ENCODE assay signal across 20 cellular contexts in the genomic region with DNA sequence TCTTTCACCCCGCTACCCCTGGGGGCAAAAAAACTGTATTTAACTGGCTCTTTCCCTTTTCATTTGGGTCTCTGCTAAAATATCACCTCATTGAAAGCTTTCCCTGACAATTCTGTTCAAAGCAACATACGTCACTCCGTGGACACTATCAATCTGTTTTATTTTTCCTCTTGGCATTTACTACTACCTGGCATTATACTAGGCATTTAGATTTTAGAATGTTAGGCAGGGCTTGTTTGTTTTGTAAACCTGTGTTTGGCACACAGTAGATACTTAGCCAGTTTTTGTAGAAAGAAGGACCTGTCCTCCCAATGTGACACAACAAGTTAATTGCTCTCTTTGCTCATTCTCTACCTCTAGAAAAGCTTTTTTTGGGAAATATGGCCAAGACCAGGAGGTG. TPM values are rescaled to one million over a fixed set of nuclear protein-coding genes. Genes with fewer than 3 reads are reported as not detected.
A peak's percentile ranks its signal among the peaks of the same experiment; 100 is the strongest.
DNase-seq lines count a peak whose midpoint lies in the region; ATAC-seq and TF ChIP-seq lines count a peak whose summit lies in the region.
"Had no signal": no experiment of that assay in that cellular context is flagged by ENCODE, and none has a peak within 500 bp of the region (broad histone marks: within the 10 kb centered on the region; RNA-seq: fewer than 3 reads in every experiment).

No MANE protein-coding gene starts in this region.

- in situ Hi-C loops in GM13976 (cut with MboI; ENCODE audit: low sequenced_read_pairs, unreplicated experiment), result no loop called here

- peak; percentile 8 for DNase-seq in activated CD4-positive, alpha-beta T cell treated with anti-CD3 and anti-CD28 coated beads, Interleukin-2, amount 10 ng/mL, durations not matched to agents 24 days and 14 days
- DNase-seq in activated CD4-positive, alpha-beta T cell treated with anti-CD3 and anti-CD28 coated beads, Interleukin-2, amount 50 U/mL, for 48 hours, result no peak
- no peak for DNase-seq in left lobe of liver (ENCODE audit: low spot score)
- no peak for DNase-seq in stimulated activated effector memory CD8-positive, alpha-beta T cell treated with anti-CD3 and anti-CD28 coated beads, Interleukin-12 subunit alpha, Interleukin-12 subunit beta, amount 100 ng/mL, for 72 hours (ENCODE audit: low spot score in 2 of 2)
- no peak for DNase-seq in activated effector memory CD4-positive, alpha-beta T cell treated with anti-CD3 and anti-CD28 coated beads, Interleukin-2, amount 50 U/mL, for 16 hours
- DNase-seq in GM13976 (ENCODE audit: low spot score), result no peak
- DNase-seq: 8988T; ACHN; BE2C; C1 segment of cervical spinal cord; CD4-positive, alpha-beta memory T cell; CD4-positive, CD25-positive, alpha-beta regulatory T cell; CD8-positive, alpha-beta memory T cell; COR-L47; DMS79 treated with DMSO at 0.1 percent for 48 hours; GF-D8 had no signal

- intact Hi-C loops in activated CD4-positive, alpha-beta T cell treated with anti-CD3 and anti-CD28 coated beads, Interleukin-2, amount 10 ng/mL, durations not matched to agents 24 days and 14 days (cut with micrococcal nuclease), result no loop called here

- ATAC-seq in left lobe of liver, result peak; percentile 22
- no peak for ATAC-seq in stimulated activated effector memory CD8-positive, alpha-beta T cell treated with anti-CD3 and anti-CD28 coated beads, Interleukin-12 subunit alpha, Interleukin-12 subunit beta, amount 100 ng/mL, for 72 hours

- no peaks in the 10 kb centered on the region for H3K4me1 Mint-ChIP-seq in activated CD4-positive, alpha-beta T cell treated with anti-CD3 and anti-CD28 coated beads, Interleukin-2, amount 10 ng/mL, durations not matched to agents 24 days and 14 days
- no peaks in the 10 kb centered on the region for H3K4me1 Mint-ChIP-seq in stimulated activated effector memory CD8-positive, alpha-beta T cell treated with anti-CD3 and anti-CD28 coated beads, Interleukin-12 subunit alpha, Interleukin-12 subunit beta, amount 100 ng/mL, for 72 hours
- H3K4me1 Mint-ChIP-seq: CD4-positive, alpha-beta memory T cell; CD4-positive, CD25-positive, alpha-beta regulatory T cell; CD8-positive, alpha-beta memory T cell had no signal

- no peak overlapping the region for H3K27ac Mint-ChIP-seq in activated CD4-positive, alpha-beta T cell treated with anti-CD3 and anti-CD28 coated beads, Interleukin-2, amount 10 ng/mL, durations not matched to agents 24 days and 14 days
- no peak overlapping the region for H3K27ac Mint-ChIP-seq in stimulated activated effector memory CD8-positive, alpha-beta T cell treated with anti-CD3 and anti-CD28 coated beads, Interleukin-12 subunit alpha, Interleukin-12 subunit beta, amount 100 ng/mL, for 72 hours
- H3K27ac Mint-ChIP-seq: CD14-positive monocyte; CD4-positive, CD25-positive, alpha-beta regulatory T cell; CD8-positive, alpha-beta memory T cell had no signal

- no peaks in the 10 kb centered on the region for H3K9me3 Mint-ChIP-seq in activated CD4-positive, alpha-beta T cell treated with anti-CD3 and anti-CD28 coated beads, Interleukin-2, amount 10 ng/mL, durations not matched to agents 24 days and 14 days
- H3K9me3 Mint-ChIP-seq in stimulated activated effector memory CD8-positive, alpha-beta T cell treated with anti-CD3 and anti-CD28 coated beads, Interleukin-12 subunit alpha, Interleukin-12 subunit beta, amount 100 ng/mL, for 72 hours, result peaks cover 7% of the 10 kb centered on the region

- H3K27me3 Mint-ChIP-seq in activated CD4-positive, alpha-beta T cell treated with anti-CD3 and anti-CD28 coated beads, Interleukin-2, amount 10 ng/mL, durations not matched to agents 24 days and 14 days, result no peaks in the 10 kb centered on the region
- H3K27me3 Mint-ChIP-seq: CD4-positive, CD25-positive, alpha-beta regulatory T cell; CD8-positive, alpha-beta memory T cell had no signal

- H3K27ac ChIP-seq in VCaP, result peak overlapping the region; percentile 40
- H3K27ac ChIP-seq: BLaER1 had no signal

- TF ChIP-seq CTCF in VCaP (conservative IDR thresholded peaks at IDR 0.05) (no peak), GM13976 (IDR thresholded peaks at IDR 0.05; ENCODE audit: borderline replicate concordance, control extremely low read depth, extremely low read depth, insufficient read depth, missing control alignments) (no peak)

- no peak overlapping the region for H3K4me3 Mint-ChIP-seq in activated CD4-positive, alpha-beta T cell treated with anti-CD3 and anti-CD28 coated beads, Interleukin-2, amount 10 ng/mL, durations not matched to agents 24 days and 14 days
- H3K4me3 Mint-ChIP-seq in stimulated activated effector memory CD8-positive, alpha-beta T cell treated with anti-CD3 and anti-CD28 coated beads, Interleukin-12 subunit alpha, Interleukin-12 subunit beta, amount 100 ng/mL, for 72 hours, result no peak overlapping the region
- H3K4me3 Mint-ChIP-seq: CD14-positive monocyte; CD4-positive, alpha-beta memory T cell; CD4-positive, CD25-positive, alpha-beta regulatory T cell; CD8-positive, alpha-beta memory T cell had no signal

- no peaks in the 10 kb centered on the region for H3K36me3 Mint-ChIP-seq in activated CD4-positive, alpha-beta T cell treated with anti-CD3 and anti-CD28 coated beads, Interleukin-2, amount 10 ng/mL, durations not matched to agents 24 days and 14 days (ENCODE audit: low read depth)
- no peaks in the 10 kb centered on the region for H3K36me3 Mint-ChIP-seq in stimulated activated effector memory CD8-positive, alpha-beta T cell treated with anti-CD3 and anti-CD28 coated beads, Interleukin-12 subunit alpha, Interleukin-12 subunit beta, amount 100 ng/mL, for 72 hours
- H3K36me3 Mint-ChIP-seq: CD14-positive monocyte; CD4-positive, alpha-beta memory T cell; CD4-positive, CD25-positive, alpha-beta regulatory T cell; CD8-positive, alpha-beta memory T cell had no signal

RNA-seq across cellular contexts. Expression of gene PDK4, which starts 26.5 kb away (rescaled TPM):
- total RNA-seq in activated CD4-positive, alpha-beta T cell treated with anti-CD3 and anti-CD28 coated beads, Interleukin-2, amount 10 ng/mL, durations not matched to agents 24 days and 14 days, result not detected in 2 replicates
- total RNA-seq in left lobe of liver, result 77.4 TPM
- total RNA-seq: A673; CD4-positive, CD25-positive, alpha-beta regulatory T cell had no signal

Comparison
In these comparisons a context has a peak if more than half of its experiments do, and no peak if none do; other contexts are left out.
1. RNA of gene PDK4, which starts 26.5 kb away (total RNA-seq): 77.4 TPM in left lobe of liver (single experiment); not detected in activated CD4-positive, alpha-beta T cell treated with anti-CD3 and anti-CD28 coated beads, Interleukin-2, amount 10 ng/mL, durations not matched to agents 24 days and 14 days; every median in the first group is over 10 times any median in the second.